In the genomic region with DNA sequence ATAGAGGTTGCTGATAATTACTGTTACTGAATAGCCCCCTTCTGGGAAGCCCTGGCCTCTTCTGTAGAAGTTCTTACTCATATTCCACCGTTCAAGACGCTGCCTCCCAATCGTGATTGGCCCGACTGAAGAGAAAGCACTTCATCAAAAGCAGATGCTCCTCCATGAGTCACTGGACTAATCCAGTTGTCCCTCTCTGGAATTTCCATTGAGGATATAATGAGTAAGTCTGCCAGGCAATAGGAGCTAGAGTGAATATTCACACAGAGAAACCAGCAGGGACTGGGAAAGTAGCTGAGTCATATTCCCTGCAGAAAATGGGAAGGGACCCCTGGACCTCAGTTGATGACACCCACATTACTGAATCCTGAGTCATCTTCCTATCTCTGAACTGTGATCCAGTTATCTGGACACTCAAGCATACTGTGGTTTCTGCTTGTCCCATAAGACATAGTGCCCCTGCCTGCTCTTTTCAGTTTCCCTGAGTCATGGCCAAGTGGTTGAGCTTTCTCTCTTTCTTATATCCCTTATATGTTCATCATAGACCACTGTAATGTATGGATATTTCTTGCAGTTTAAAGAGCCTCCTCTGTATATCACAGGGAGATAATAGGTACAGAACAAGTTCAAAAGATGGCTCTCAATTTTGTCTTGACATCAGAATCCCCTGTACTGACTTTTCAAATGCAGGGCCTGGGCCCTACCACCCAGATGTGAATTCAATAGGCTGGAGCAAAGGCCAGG, we compare ENCODE assay signal across 1 cellular context.
TF ChIP-seq lines count a peak whose summit lies in the region.

No MANE protein-coding gene starts in this region.

TF ChIP-seq in K562, 482 proteins besides CTCF, POLR2A, EP300 and RAD21 (continued from another document and continues in another):
- no peak for TF ChIP-seq ZFP36 (IDR thresholded peaks at IDR 0.05; ENCODE audit: low read depth, low read length, partially characterized antibody)
- TF ChIP-seq, protein P1, sequence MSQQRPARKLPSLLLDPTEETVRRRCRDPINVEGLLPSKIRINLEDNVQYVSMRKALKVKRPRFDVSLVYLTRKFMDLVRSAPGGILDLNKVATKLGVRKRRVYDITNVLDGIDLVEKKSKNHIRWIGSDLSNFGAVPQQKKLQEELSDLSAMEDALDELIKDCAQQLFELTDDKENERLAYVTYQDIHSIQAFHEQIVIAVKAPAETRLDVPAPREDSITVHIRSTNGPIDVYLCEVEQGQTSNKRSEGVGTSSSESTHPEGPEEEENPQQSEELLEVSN (IDR thresholded peaks at IDR 0.05; ENCODE audit: borderline replicate concordance in 1 of 2, extremely low read depth in 1 of 2, insufficient read depth in 1 of 2, insufficient read length in 1 of 2, low read depth in 1 of 2, low read length in 1 of 2, poor library complexity in 1 of 2, severe bottlenecking in 1 of 2), result no peak
- TF ChIP-seq, protein P2, sequence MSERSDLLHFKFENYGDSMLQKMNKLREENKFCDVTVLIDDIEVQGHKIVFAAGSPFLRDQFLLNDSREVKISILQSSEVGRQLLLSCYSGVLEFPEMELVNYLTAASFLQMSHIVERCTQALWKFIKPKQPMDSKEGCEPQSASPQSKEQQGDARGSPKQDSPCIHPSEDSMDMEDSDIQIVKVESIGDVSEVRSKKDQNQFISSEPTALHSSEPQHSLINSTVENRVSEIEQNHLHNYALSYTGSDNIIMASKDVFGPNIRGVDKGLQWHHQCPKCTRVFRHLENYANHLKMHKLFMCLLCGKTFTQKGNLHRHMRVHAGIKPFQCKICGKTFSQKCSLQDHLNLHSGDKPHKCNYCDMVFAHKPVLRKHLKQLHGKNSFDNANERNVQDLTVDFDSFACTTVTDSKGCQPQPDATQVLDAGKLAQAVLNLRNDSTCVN (CRISPR knock-in tag; IDR thresholded peaks at IDR 0.05), result no peak
- no peak for TF ChIP-seq ZNF134 (CRISPR knock-in tag; conservative IDR thresholded peaks at IDR 0.05)
- no peak for TF ChIP-seq ZNF41 (CRISPR knock-in tag; conservative IDR thresholded peaks at IDR 0.05)
- TF ChIP-seq ZNF644 (tag; IDR thresholded peaks at IDR 0.05; ENCODE audit: low read depth), result 0 out of 2 replicates have a peak, but pooled peaks have one; percentile 22
- no peak for TF ChIP-seq PURB (CRISPR knock-in tag; IDR thresholded peaks at IDR 0.05; ENCODE audit: low read depth)
- TF ChIP-seq EGR1 (conservative IDR thresholded peaks at IDR 0.05), result peak; percentile 51
- no peak for TF ChIP-seq POLR3A (IDR thresholded peaks at IDR 0.05; ENCODE audit: borderline replicate concordance, extremely low read depth, insufficient read depth, insufficient read length)
- no peak for TF ChIP-seq NR1H2 (CRISPR knock-in tag; IDR thresholded peaks at IDR 0.05)
- TF ChIP-seq MAZ (CRISPR knock-in tag; conservative IDR thresholded peaks at IDR 0.05 in 1 of 2, IDR thresholded peaks at IDR 0.05 in 1 of 2), result 0 out of 4 replicates have a peak, but pooled peaks of 1 of the 2 experiments have one; percentile 26
- peak; percentile 19; the same call in 1 of the 2 replicates for TF ChIP-seq LCOR (CRISPR knock-in tag; IDR thresholded peaks at IDR 0.05)
- no peak for TF ChIP-seq PRMT5 (CRISPR knock-in tag; IDR thresholded peaks at IDR 0.05)
- TF ChIP-seq ZFPM2 (CRISPR knock-in tag; IDR thresholded peaks at IDR 0.05), result no peak
- TF ChIP-seq, protein P3, sequence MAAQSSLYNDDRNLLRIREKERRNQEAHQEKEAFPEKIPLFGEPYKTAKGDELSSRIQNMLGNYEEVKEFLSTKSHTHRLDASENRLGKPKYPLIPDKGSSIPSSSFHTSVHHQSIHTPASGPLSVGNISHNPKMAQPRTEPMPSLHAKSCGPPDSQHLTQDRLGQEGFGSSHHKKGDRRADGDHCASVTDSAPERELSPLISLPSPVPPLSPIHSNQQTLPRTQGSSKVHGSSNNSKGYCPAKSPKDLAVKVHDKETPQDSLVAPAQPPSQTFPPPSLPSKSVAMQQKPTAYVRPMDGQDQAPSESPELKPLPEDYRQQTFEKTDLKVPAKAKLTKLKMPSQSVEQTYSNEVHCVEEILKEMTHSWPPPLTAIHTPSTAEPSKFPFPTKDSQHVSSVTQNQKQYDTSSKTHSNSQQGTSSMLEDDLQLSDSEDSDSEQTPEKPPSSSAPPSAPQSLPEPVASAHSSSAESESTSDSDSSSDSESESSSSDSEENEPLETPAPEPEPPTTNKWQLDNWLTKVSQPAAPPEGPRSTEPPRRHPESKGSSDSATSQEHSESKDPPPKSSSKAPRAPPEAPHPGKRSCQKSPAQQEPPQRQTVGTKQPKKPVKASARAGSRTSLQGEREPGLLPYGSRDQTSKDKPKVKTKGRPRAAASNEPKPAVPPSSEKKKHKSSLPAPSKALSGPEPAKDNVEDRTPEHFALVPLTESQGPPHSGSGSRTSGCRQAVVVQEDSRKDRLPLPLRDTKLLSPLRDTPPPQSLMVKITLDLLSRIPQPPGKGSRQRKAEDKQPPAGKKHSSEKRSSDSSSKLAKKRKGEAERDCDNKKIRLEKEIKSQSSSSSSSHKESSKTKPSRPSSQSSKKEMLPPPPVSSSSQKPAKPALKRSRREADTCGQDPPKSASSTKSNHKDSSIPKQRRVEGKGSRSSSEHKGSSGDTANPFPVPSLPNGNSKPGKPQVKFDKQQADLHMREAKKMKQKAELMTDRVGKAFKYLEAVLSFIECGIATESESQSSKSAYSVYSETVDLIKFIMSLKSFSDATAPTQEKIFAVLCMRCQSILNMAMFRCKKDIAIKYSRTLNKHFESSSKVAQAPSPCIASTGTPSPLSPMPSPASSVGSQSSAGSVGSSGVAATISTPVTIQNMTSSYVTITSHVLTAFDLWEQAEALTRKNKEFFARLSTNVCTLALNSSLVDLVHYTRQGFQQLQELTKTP (IDR thresholded peaks at IDR 0.05; ENCODE audit: low read depth in 1 of 2, partially characterized antibody in 2 of 2), result peak in 1 of 2 experiments; percentile 85
- TF ChIP-seq ZBTB17 (CRISPR knock-in tag; IDR thresholded peaks at IDR 0.05), result no peak
- TF ChIP-seq TAF7 (tag; IDR thresholded peaks at IDR 0.05), result no peak
- peak in 1 of 2 experiments; percentile 67; a peak in 2 of 4 replicates for TF ChIP-seq MNT (conservative IDR thresholded peaks at IDR 0.05)
- no peak for TF ChIP-seq ZNF408 (CRISPR knock-in tag; IDR thresholded peaks at IDR 0.05; ENCODE audit: low read depth)
- peak; percentile 82; the same call in 1 of the 2 replicates for TF ChIP-seq ESRRA (IDR thresholded peaks at IDR 0.05; ENCODE audit: borderline replicate concordance, low read depth)
- TF ChIP-seq FIP1L1 (IDR thresholded peaks at IDR 0.05; ENCODE audit: low read depth, low read length, poor library complexity, severe bottlenecking), result no peak
- TF ChIP-seq NFYB (IDR thresholded peaks at IDR 0.05; ENCODE audit: extremely low read depth, insufficient read length), result peak; percentile 53
- TF ChIP-seq CBX1 (IDR thresholded peaks at IDR 0.05; ENCODE audit: low read depth), result no peak
- no peak for TF ChIP-seq ZNF696 (CRISPR knock-in tag; conservative IDR thresholded peaks at IDR 0.05)
- no peak for TF ChIP-seq ZNF146 (CRISPR knock-in tag; IDR thresholded peaks at IDR 0.05; ENCODE audit: unreplicated experiment)
- peak; percentile 74 for TF ChIP-seq FOS (IDR thresholded peaks at IDR 0.05; ENCODE audit: extremely low read depth, insufficient read length)
- TF ChIP-seq ZNF23 (CRISPR knock-in tag; IDR thresholded peaks at IDR 0.05), result no peak
- no peak for TF ChIP-seq SAFB2 (IDR thresholded peaks at IDR 0.05; ENCODE audit: borderline replicate concordance, low read depth, low read length, severe bottlenecking)
- TF ChIP-seq, protein P4, sequence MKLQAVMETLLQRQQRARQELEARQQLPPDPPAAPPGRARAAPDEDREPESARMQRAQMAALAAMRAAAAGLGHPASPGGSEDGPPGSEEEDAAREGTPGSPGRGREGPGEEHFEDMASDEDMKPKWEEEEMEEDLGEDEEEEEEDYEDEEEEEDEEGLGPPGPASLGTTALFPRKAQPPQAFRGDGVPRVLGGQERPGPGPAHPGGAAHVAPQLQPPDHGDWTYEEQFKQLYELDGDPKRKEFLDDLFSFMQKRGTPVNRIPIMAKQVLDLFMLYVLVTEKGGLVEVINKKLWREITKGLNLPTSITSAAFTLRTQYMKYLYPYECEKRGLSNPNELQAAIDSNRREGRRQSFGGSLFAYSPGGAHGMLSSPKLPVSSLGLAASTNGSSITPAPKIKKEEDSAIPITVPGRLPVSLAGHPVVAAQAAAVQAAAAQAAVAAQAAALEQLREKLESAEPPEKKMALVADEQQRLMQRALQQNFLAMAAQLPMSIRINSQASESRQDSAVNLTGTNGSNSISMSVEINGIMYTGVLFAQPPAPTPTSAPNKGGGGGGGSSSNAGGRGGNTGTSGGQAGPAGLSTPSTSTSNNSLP (IDR thresholded peaks at IDR 0.05; ENCODE audit: borderline replicate concordance, low read depth, low read length), result peak; percentile 93
- peak; percentile 81 for TF ChIP-seq MTA2 (IDR thresholded peaks at IDR 0.05; ENCODE audit: low read depth)
- TF ChIP-seq FOXK1 (CRISPR knock-in tag; IDR thresholded peaks at IDR 0.05; ENCODE audit: borderline replicate concordance), result no peak
- TF ChIP-seq U2AF1 (optimal IDR thresholded peaks at IDR 0.05; ENCODE audit: low read depth, low read length), result no peak
- TF ChIP-seq ZBTB1 (CRISPR knock-in tag; IDR thresholded peaks at IDR 0.05; ENCODE audit: borderline replicate concordance, low read depth), result no peak
- no peak for TF ChIP-seq ATF6 (CRISPR knock-in tag; IDR thresholded peaks at IDR 0.05)
- no peak for TF ChIP-seq SFPQ (IDR thresholded peaks at IDR 0.05; ENCODE audit: low read depth, low read length)
- TF ChIP-seq SOX6 (IDR thresholded peaks at IDR 0.05), result peak; percentile 92
- TF ChIP-seq IFI16 (CRISPR knock-in tag; IDR thresholded peaks at IDR 0.05), result no peak
- TF ChIP-seq BRF1 (IDR thresholded peaks at IDR 0.05; ENCODE audit: borderline replicate concordance, extremely low read depth, insufficient read length), result no peak
- no peak for TF ChIP-seq ZNF282 (CRISPR knock-in tag; IDR thresholded peaks at IDR 0.05)
- TF ChIP-seq TCF3 (CRISPR knock-in tag; IDR thresholded peaks at IDR 0.05), result peak; percentile 89
- TF ChIP-seq FUS (optimal IDR thresholded peaks at IDR 0.05; ENCODE audit: low read depth, low read length), result no peak
- no peak for TF ChIP-seq U2AF2 (optimal IDR thresholded peaks at IDR 0.05; ENCODE audit: low read depth, low read length)
- TF ChIP-seq CHD1 (IDR thresholded peaks at IDR 0.05; ENCODE audit: low read length), result no peak
- no peak for TF ChIP-seq ZSCAN29 (IDR thresholded peaks at IDR 0.05)
- TF ChIP-seq ETV5 (CRISPR knock-in tag; IDR thresholded peaks at IDR 0.05; ENCODE audit: low read depth), result no peak
- no peak for TF ChIP-seq CHD4 (IDR thresholded peaks at IDR 0.05; ENCODE audit: insufficient read depth, insufficient replicate concordance, low read depth, low read length, poor library complexity, severe bottlenecking)
- no peak; the same call in 1 of the 2 replicates for TF ChIP-seq RUNX1 (IDR thresholded peaks at IDR 0.05; ENCODE audit: low read depth)
- TF ChIP-seq, protein P5, sequence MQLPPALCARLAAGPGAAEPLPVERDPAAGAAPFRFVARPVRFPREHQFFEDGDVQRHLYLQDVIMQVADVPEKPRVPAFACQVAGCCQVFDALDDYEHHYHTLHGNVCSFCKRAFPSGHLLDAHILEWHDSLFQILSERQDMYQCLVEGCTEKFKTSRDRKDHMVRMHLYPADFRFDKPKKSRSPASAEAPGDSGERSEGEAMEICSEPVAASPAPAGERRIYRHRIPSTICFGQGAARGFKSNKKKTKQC (CRISPR knock-in tag; IDR thresholded peaks at IDR 0.05), result no peak
